2 cellular contexts compared by ENCODE assay signal in the genomic region with DNA sequence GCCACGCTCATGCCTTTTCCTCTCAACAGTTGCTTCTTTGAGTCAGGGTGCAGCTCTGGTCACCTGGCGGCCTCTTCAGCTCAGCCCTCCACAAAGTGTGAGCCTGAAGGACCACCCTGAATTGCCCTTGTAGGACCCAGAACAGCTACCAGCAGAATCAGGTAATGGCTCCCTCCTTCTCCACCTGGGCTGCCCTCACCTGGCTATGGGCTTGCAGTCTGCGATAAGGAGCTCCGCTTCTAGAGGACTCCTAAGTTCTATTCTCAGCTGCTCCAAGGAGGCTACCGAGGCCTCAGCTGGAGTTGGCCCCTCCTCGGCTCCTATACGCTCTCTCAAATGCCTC.
TF ChIP-seq lines count a peak whose summit lies in the region.

No MANE protein-coding gene starts in this region.

TF ChIP-seq in A549, 52 proteins besides CTCF, POLR2A, EP300 and RAD21:
- TF ChIP-seq FOSB (CRISPR knock-in tag; IDR thresholded peaks at IDR 0.05) (0 out of 2 replicates have a peak, but pooled peaks have one; percentile 2), EHF (CRISPR knock-in tag; IDR thresholded peaks at IDR 0.05) (peak; percentile 8; the same call in 1 of the 2 replicates), MYC (IDR thresholded peaks at IDR 0.05; ENCODE audit: borderline replicate concordance, low read length) (no peak)
- TF ChIP-seq, protein P1, sequence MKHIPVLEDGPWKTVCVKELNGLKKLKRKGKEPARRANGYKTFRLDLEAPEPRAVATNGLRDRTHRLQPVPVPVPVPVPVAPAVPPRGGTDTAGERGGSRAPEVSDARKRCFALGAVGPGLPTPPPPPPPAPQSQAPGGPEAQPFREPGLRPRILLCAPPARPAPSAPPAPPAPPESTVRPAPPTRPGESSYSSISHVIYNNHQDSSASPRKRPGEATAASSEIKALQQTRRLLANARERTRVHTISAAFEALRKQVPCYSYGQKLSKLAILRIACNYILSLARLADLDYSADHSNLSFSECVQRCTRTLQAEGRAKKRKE (CRISPR knock-in tag; IDR thresholded peaks at IDR 0.05; ENCODE audit: low read depth): 0 out of 2 replicates have a peak, but pooled peaks have one; percentile 4

TF ChIP-seq in endothelial cell of umbilical vein, 7 proteins besides CTCF, POLR2A, EP300 and RAD21:
- TF ChIP-seq FOS (IDR thresholded peaks at IDR 0.05; ENCODE audit: borderline replicate concordance, insufficient read depth, low read length): no peak
- no peak for TF ChIP-seq MYC (IDR thresholded peaks at IDR 0.05; ENCODE audit: low read depth, low read length)
- TF ChIP-seq, protein P2, sequence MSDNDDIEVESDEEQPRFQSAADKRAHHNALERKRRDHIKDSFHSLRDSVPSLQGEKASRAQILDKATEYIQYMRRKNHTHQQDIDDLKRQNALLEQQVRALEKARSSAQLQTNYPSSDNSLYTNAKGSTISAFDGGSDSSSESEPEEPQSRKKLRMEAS (IDR thresholded peaks at IDR 0.05; ENCODE audit: insufficient read depth, insufficient read length): no peak
- TF ChIP-seq GATA2 (IDR thresholded peaks at IDR 0.05; ENCODE audit: insufficient read depth, insufficient read length, low read depth, low read length): no peak
- no peak for TF ChIP-seq EZH2 (IDR thresholded peaks at IDR 0.05; ENCODE audit: borderline replicate concordance, low read depth, low read length, severe bottlenecking)
- no peak for TF ChIP-seq JUN (IDR thresholded peaks at IDR 0.05; ENCODE audit: borderline replicate concordance, insufficient read depth, insufficient read length, low read depth)
- no peak for TF ChIP-seq POLR2AphosphoS5 (IDR thresholded peaks at IDR 0.05; ENCODE audit: insufficient read depth, low read depth, low read length)
